ENCODE assay signal across 8 cellular contexts in the genomic region with DNA sequence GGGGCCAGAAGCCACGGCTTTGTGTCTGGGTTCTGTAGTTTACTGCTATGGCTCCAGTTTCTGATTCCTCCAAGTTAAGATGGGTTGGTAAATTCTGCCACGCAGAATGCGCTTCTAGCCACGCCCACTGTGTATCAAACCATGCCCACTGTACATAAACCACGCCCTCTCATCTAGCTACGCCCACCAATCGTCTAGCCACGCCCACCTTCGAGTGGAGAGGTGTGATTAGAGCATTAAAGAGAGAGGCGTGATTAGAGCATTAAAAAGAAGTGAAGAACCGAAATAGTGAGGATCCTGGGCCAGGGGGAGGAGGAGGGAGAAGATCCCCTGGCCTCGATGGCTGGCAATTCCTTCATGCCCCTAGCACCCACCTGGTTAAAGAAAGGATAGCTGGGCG. TPM values are rescaled to one million over a fixed set of nuclear protein-coding genes. Genes with fewer than 3 reads are reported as not detected.
DNase-seq lines count a peak whose midpoint lies in the region; ATAC-seq, FAIRE-seq and TF ChIP-seq lines count a peak whose summit lies in the region.

No MANE protein-coding gene starts in this region.

- no peak overlapping the region for H3K4me3 Mint-ChIP-seq in CD4-positive, alpha-beta T cell

- H3K27ac ChIP-seq in CD4-positive, alpha-beta T cell (ENCODE audit: low read depth, low read length) = no peak overlapping the region
- no peak overlapping the region for H3K27ac ChIP-seq in WERI-Rb-1
- H3K27ac ChIP-seq in hepatocyte = no peak overlapping the region

- no peak for TF ChIP-seq POLR2A in lower leg skin (IDR thresholded peaks at IDR 0.05)

- peak; percentile 23 for FAIRE-seq in HTR-8/SVneo (lab: Jason Lieb, UNC)

- POLR2A ChIA-PET in CD4-positive, alpha-beta T cell (lab: Charles Lee) = no interaction called here

- no peaks in the 10 kb centered on the region for H3K27me3 ChIP-seq in CD4-positive, alpha-beta T cell (ENCODE audit: control insufficient read depth, insufficient read depth, low read length)
- H3K27me3 ChIP-seq in WERI-Rb-1 (ENCODE audit: insufficient read depth, low read depth, severe bottlenecking) (no peaks in the 10 kb centered on the region), hepatocyte (no peaks in the 10 kb centered on the region)

- no peaks in the 10 kb centered on the region for H4K20me1 ChIP-seq in hepatocyte (ENCODE audit: insufficient read depth, poor library complexity, severe bottlenecking)

- no peak overlapping the region for H3K4me3 ChIP-seq in WERI-Rb-1 (ENCODE audit: low read depth, low read length)
- no peak overlapping the region for H3K4me3 ChIP-seq in hepatocyte
- no peak overlapping the region for H3K4me3 ChIP-seq in lower leg skin (ENCODE audit: low read depth, poor library complexity, severe bottlenecking)

- TF ChIP-seq CTCF in CD4-positive, alpha-beta T cell (IDR thresholded peaks at IDR 0.05) = no peak
- TF ChIP-seq CTCF in WERI-Rb-1 (IDR thresholded peaks at IDR 0.05; ENCODE audit: low read depth, low read length) (no peak), hepatocyte (IDR thresholded peaks at IDR 0.05; ENCODE audit: poor library complexity) (no peak), lower leg skin (IDR thresholded peaks at IDR 0.05) (no peak)

- H3K36me3 ChIP-seq in WERI-Rb-1 = no peaks in the 10 kb centered on the region
- H3K36me3 ChIP-seq in hepatocyte (replicated peaks; ENCODE audit: insufficient read depth, low read depth) = no peaks in the 10 kb centered on the region

- H3K9me3 ChIP-seq in CD4-positive, alpha-beta T cell (ENCODE audit: control insufficient read depth, low read length) = no peaks in the 10 kb centered on the region
- H3K9me3 ChIP-seq in WERI-Rb-1 (ENCODE audit: severe bottlenecking) (no peaks in the 10 kb centered on the region), hepatocyte (ENCODE audit: low read depth) (no peaks in the 10 kb centered on the region)

- peaks cover 6% of the 10 kb centered on the region for H3K4me1 ChIP-seq in hepatocyte (ENCODE audit: insufficient read depth)

- 62% methylated on average over 13 of the region's 13 CpGs for WGBS in hepatocyte (ENCODE audit: low lambda C conversion rate, missing lambda C conversion rate)
- WGBS in lower leg skin, 2 donors = 46 to 56% methylated on average over 13 of the region's 13 CpGs

- H3K36me3 Mint-ChIP-seq in CD4-positive, alpha-beta T cell (ENCODE audit: low read depth) = no peaks in the 10 kb centered on the region

- H3K27me3 Mint-ChIP-seq in CD4-positive, alpha-beta T cell = no peaks in the 10 kb centered on the region

- no peak overlapping the region for H2AFZ ChIP-seq in hepatocyte

- DNase-seq in CD4-positive, alpha-beta T cell = peak in 5 of 10 experiments; percentile 24 to 46 (median 42)
- DNase-seq in HTR-8/SVneo (ENCODE audit: insufficient read length, low spot score) = no peak
- DNase-seq in WERI-Rb-1 = peak; percentile 36
- peak; percentile 29 for DNase-seq in hepatocyte (ENCODE audit: low spot score)
- DNase-seq in lower leg skin (ENCODE audit: low spot score in 2 of 2) = no peak

- intact Hi-C loops in CD4-positive, alpha-beta T cell (cut with DNase I, micrococcal nuclease) = no loop called here
- intact Hi-C loops in lower leg skin (cut with DNase I; ENCODE audit: low total_unique reads) = no loop called here

- H3K79me2 ChIP-seq in hepatocyte = no peaks in the 10 kb centered on the region

- CTCF ChIA-PET in CD4-positive, alpha-beta T cell (lab: Charles Lee) = interaction anchor here (1.1 to 1.3 kb wide), 3 partner anchors 10 to 201 kb away, joined by 3 to 4 read pairs (median 4); partner anchors contain the start of gene ASF1B

- no peaks in the 10 kb centered on the region for H3K9me3 Mint-ChIP-seq in CD4-positive, alpha-beta T cell

- peaks cover 5% of the 10 kb centered on the region for H3K4me1 Mint-ChIP-seq in CD4-positive, alpha-beta T cell (ENCODE audit: low read depth)

- no peak overlapping the region for H3K4me2 ChIP-seq in hepatocyte

- peak; percentile 73 for ATAC-seq in CD4-positive, alpha-beta T cell (ENCODE audit: poor library complexity)
- ATAC-seq in HG03520 (IDR thresholded peaks at IDR 0.05; ENCODE audit: unreplicated experiment) = no peak
- ATAC-seq in HG03097 (IDR thresholded peaks at IDR 0.05; ENCODE audit: low FRiP score, unreplicated experiment) = no peak
- ATAC-seq in GM19452 (IDR thresholded peaks at IDR 0.05; ENCODE audit: unreplicated experiment) = no peak

- H3K27ac Mint-ChIP-seq in CD4-positive, alpha-beta T cell = no peak overlapping the region

- H3K9me2 ChIP-seq in hepatocyte (replicated peaks; ENCODE audit: insufficient read depth) = no peaks in the 10 kb centered on the region

RNA-seq across cellular contexts. Expression of gene ADGRE5, which starts 43.7 kb away (rescaled TPM):
- total RNA-seq in CD4-positive, alpha-beta T cell = 100 to 1,000 TPM; 745 to 751 TPM
- total RNA-seq in hepatocyte = 4.5 and 5.0 TPM in 2 replicates
- polyA plus RNA-seq in hepatocyte = 7.3 and 13.1 TPM in 2 replicates
- total RNA-seq in lower leg skin = 10 to 100 TPM in 3 of 4 donors, 1 to 10 TPM in 1; 8.0 to 18.6 (median 15.6) TPM

Comparison
In these comparisons a context has a peak if more than half of its experiments do, and no peak if none do; other contexts are left out.
1. DNase-seq: peak in WERI-Rb-1 (single experiment) and hepatocyte (single experiment); none in HTR-8/SVneo (single experiment) and lower leg skin (0 of 2).
2. RNA of gene ADGRE5, which starts 43.7 kb away (total RNA-seq): 745 to 751 TPM in CD4-positive, alpha-beta T cell; 8.0 to 18.6 TPM in lower leg skin and 4.5 to 5.0 TPM in hepatocyte; every median in the first group is over 10 times any median in the second.